ENCODE assay signal across 1 cellular context in genomic region chr15:43518073-43518761, GRCh38.
TF ChIP-seq lines count a peak whose summit lies in the region.

No MANE protein-coding gene starts in this region.

TF ChIP-seq in K562, 482 proteins besides CTCF, POLR2A, EP300 and RAD21 (continued from another document and continues in another):
- peak; percentile 29; the same call in 1 of the 2 replicates for TF ChIP-seq NFE2L1 (tag; IDR thresholded peaks at IDR 0.05; ENCODE audit: borderline replicate concordance, low read depth)
- TF ChIP-seq JUND (IDR thresholded peaks at IDR 0.05; ENCODE audit: borderline replicate concordance, low read depth, low read length), result peak; percentile 26; the same call in 1 of the 2 replicates
- TF ChIP-seq JUND (tag; IDR thresholded peaks at IDR 0.05; ENCODE audit: borderline replicate concordance, low read depth, low read length), result no peak
- TF ChIP-seq NCOA6 (IDR thresholded peaks at IDR 0.05), result no peak
- TF ChIP-seq VEZF1 (CRISPR knock-in tag; IDR thresholded peaks at IDR 0.05), result peak; percentile 83
- 0 out of 4 replicates have a peak, but pooled peaks of 1 of the 2 experiments have one; percentile 7 for TF ChIP-seq HDAC1 (IDR thresholded peaks at IDR 0.05)
- 0 out of 4 replicates have a peak, but pooled peaks of 1 of the 2 experiments have one; percentile 29 for TF ChIP-seq KDM1A (IDR thresholded peaks at IDR 0.05)
- no peak for TF ChIP-seq ZBED1 (IDR thresholded peaks at IDR 0.05)
- peak; percentile 51 for TF ChIP-seq RBFOX2 (IDR thresholded peaks at IDR 0.05; ENCODE audit: low read depth, low read length)
- TF ChIP-seq, protein P1, sequence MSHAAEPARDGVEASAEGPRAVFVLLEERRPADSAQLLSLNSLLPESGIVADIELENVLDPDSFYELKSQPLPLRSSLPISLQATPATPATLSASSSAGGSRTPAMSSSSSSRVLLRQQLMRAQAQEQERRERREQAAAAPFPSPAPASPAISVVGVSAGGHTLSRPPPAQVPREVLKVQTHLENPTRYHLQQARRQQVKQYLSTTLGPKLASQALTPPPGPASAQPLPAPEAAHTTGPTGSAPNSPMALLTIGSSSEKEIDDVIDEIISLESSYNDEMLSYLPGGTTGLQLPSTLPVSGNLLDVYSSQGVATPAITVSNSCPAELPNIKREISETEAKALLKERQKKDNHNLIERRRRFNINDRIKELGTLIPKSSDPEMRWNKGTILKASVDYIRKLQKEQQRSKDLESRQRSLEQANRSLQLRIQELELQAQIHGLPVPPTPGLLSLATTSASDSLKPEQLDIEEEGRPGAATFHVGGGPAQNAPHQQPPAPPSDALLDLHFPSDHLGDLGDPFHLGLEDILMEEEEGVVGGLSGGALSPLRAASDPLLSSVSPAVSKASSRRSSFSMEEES (CRISPR knock-in tag; IDR thresholded peaks at IDR 0.05), result no peak
- TF ChIP-seq TRIM28 (IDR thresholded peaks at IDR 0.05), result 0 out of 2 replicates have a peak, but pooled peaks have one; percentile 21
- TF ChIP-seq ZNF740 (CRISPR knock-in tag; IDR thresholded peaks at IDR 0.05), result peak; percentile 95
- TF ChIP-seq ZNF740 (tag; IDR thresholded peaks at IDR 0.05), result peak in 1 of 2 experiments; percentile 89; a peak in 2 of 4 replicates
- TF ChIP-seq MAZ (CRISPR knock-in tag; conservative IDR thresholded peaks at IDR 0.05 in 1 of 2, IDR thresholded peaks at IDR 0.05 in 1 of 2), result peak; percentile 78; a peak in 3 of 4 replicates
- no peak for TF ChIP-seq GTF2A2 (tag; IDR thresholded peaks at IDR 0.05)
- TF ChIP-seq ATF3 (IDR thresholded peaks at IDR 0.05), result peak; percentile 18; the same call in 1 of the 2 replicates
- no peak for TF ChIP-seq ATF3 (CRISPR knock-in tag; conservative IDR thresholded peaks at IDR 0.05)
- TF ChIP-seq, protein P2, sequence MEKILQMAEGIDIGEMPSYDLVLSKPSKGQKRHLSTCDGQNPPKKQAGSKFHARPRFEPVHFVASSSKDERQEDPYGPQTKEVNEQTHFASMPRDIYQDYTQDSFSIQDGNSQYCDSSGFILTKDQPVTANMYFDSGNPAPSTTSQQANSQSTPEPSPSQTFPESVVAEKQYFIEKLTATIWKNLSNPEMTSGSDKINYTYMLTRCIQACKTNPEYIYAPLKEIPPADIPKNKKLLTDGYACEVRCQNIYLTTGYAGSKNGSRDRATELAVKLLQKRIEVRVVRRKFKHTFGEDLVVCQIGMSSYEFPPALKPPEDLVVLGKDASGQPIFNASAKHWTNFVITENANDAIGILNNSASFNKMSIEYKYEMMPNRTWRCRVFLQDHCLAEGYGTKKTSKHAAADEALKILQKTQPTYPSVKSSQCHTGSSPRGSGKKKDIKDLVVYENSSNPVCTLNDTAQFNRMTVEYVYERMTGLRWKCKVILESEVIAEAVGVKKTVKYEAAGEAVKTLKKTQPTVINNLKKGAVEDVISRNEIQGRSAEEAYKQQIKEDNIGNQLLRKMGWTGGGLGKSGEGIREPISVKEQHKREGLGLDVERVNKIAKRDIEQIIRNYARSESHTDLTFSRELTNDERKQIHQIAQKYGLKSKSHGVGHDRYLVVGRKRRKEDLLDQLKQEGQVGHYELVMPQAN (IDR thresholded peaks at IDR 0.05; ENCODE audit: borderline replicate concordance), result no peak
- peak; percentile 44 for TF ChIP-seq CBFA2T3 (IDR thresholded peaks at IDR 0.05)
- peak; percentile 75 for TF ChIP-seq ZBTB7A (IDR thresholded peaks at IDR 0.05; ENCODE audit: borderline replicate concordance, control insufficient read depth, low read depth, low read length)
- no peak for TF ChIP-seq TBP (optimal IDR thresholded peaks at IDR 0.05; ENCODE audit: low read depth, low read length)
- TF ChIP-seq POLR2G (IDR thresholded peaks at IDR 0.05; ENCODE audit: low read depth, low read length), result peak; percentile 52
- peak; percentile 76 for TF ChIP-seq SAP30 (IDR thresholded peaks at IDR 0.05; ENCODE audit: borderline replicate concordance, insufficient read depth, low read depth, low read length, poor library complexity, severe bottlenecking)
- TF ChIP-seq CHD2 (IDR thresholded peaks at IDR 0.05; ENCODE audit: low read depth, low read length), result peak; percentile 27; the same call in 1 of the 2 replicates
- peak; percentile 70 to 75 for TF ChIP-seq NRF1 (conservative IDR thresholded peaks at IDR 0.05 in 1 of 2, IDR thresholded peaks at IDR 0.05 in 1 of 2)
- peak; percentile 66 for TF ChIP-seq DPF2 (IDR thresholded peaks at IDR 0.05)
- peak; percentile 54; the same call in 1 of the 2 replicates for TF ChIP-seq MTA3 (IDR thresholded peaks at IDR 0.05; ENCODE audit: borderline replicate concordance)
- TF ChIP-seq, protein P3, sequence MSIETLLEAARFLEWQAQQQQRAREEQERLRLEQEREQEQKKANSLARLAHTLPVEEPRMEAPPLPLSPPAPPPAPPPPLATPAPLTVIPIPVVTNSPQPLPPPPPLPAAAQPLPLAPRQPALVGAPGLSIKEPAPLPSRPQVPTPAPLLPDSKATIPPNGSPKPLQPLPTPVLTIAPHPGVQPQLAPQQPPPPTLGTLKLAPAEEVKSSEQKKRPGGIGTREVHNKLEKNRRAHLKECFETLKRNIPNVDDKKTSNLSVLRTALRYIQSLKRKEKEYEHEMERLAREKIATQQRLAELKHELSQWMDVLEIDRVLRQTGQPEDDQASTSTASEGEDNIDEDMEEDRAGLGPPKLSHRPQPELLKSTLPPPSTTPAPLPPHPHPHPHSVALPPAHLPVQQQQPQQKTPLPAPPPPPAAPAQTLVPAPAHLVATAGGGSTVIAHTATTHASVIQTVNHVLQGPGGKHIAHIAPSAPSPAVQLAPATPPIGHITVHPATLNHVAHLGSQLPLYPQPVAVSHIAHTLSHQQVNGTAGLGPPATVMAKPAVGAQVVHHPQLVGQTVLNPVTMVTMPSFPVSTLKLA (conservative IDR thresholded peaks at IDR 0.05), result peak in 1 of 2 experiments; percentile 58; a peak in 2 of 4 replicates
- TF ChIP-seq YY1 (IDR thresholded peaks at IDR 0.05; ENCODE audit: borderline replicate concordance in 1 of 3, control insufficient read depth in 1 of 3, extremely low read depth in 1 of 3, insufficient read depth in 3 of 3, insufficient read length in 1 of 3, insufficient replicate concordance in 2 of 3, low read depth in 1 of 3, low read length in 2 of 3), result peak in 1 of 3 experiments; percentile 14
- no peak for TF ChIP-seq ZNF324 (CRISPR knock-in tag; IDR thresholded peaks at IDR 0.05)
- peak; percentile 95 for TF ChIP-seq NFE2 (IDR thresholded peaks at IDR 0.05; ENCODE audit: low read depth)
- TF ChIP-seq, protein P4, sequence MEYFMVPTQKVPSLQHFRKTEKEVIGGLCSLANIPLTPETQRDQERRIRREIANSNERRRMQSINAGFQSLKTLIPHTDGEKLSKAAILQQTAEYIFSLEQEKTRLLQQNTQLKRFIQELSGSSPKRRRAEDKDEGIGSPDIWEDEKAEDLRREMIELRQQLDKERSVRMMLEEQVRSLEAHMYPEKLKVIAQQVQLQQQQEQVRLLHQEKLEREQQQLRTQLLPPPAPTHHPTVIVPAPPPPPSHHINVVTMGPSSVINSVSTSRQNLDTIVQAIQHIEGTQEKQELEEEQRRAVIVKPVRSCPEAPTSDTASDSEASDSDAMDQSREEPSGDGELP (CRISPR knock-in tag; IDR thresholded peaks at IDR 0.05; ENCODE audit: borderline replicate concordance), result peak; percentile 46
- TF ChIP-seq CBFA2T2 (conservative IDR thresholded peaks at IDR 0.05), result peak; percentile 25
- TF ChIP-seq BCL6 (CRISPR knock-in tag; IDR thresholded peaks at IDR 0.05), result no peak
- peak; percentile 78 for TF ChIP-seq EGR1 (conservative IDR thresholded peaks at IDR 0.05)
- peak; percentile 33; the same call in 1 of the 2 replicates for TF ChIP-seq FOXP1 (CRISPR knock-in tag; IDR thresholded peaks at IDR 0.05)
- TF ChIP-seq ZFX (CRISPR knock-in tag; IDR thresholded peaks at IDR 0.05), result 0 out of 2 replicates have a peak, but pooled peaks have one; percentile 29
- peak; percentile 22; the same call in 1 of the 2 replicates for TF ChIP-seq SMARCE1 (IDR thresholded peaks at IDR 0.05)
- TF ChIP-seq ATF7 (IDR thresholded peaks at IDR 0.05), result peak; percentile 31; the same call in 1 of the 2 replicates
- peak; percentile 91 for TF ChIP-seq C11orf30 (IDR thresholded peaks at IDR 0.05; ENCODE audit: low read depth)
- no peak for TF ChIP-seq PBX2 (CRISPR knock-in tag; IDR thresholded peaks at IDR 0.05; ENCODE audit: low read depth)
- no peak for TF ChIP-seq PBX2 (tag; conservative IDR thresholded peaks at IDR 0.05; ENCODE audit: low read depth)
- peak; percentile 27 for TF ChIP-seq NEUROD1 (IDR thresholded peaks at IDR 0.05; ENCODE audit: borderline replicate concordance, low read depth, low read length, partially characterized antibody)
- TF ChIP-seq SIN3A (IDR thresholded peaks at IDR 0.05; ENCODE audit: borderline replicate concordance in 2 of 2, control insufficient read depth in 1 of 2, low read depth in 2 of 2, low read length in 2 of 2), result peak in 1 of 2 experiments; percentile 2; a peak in 1 of 4 replicates
- no peak for TF ChIP-seq ZBTB8A (IDR thresholded peaks at IDR 0.05; ENCODE audit: partially characterized antibody)
- TF ChIP-seq, protein P5, sequence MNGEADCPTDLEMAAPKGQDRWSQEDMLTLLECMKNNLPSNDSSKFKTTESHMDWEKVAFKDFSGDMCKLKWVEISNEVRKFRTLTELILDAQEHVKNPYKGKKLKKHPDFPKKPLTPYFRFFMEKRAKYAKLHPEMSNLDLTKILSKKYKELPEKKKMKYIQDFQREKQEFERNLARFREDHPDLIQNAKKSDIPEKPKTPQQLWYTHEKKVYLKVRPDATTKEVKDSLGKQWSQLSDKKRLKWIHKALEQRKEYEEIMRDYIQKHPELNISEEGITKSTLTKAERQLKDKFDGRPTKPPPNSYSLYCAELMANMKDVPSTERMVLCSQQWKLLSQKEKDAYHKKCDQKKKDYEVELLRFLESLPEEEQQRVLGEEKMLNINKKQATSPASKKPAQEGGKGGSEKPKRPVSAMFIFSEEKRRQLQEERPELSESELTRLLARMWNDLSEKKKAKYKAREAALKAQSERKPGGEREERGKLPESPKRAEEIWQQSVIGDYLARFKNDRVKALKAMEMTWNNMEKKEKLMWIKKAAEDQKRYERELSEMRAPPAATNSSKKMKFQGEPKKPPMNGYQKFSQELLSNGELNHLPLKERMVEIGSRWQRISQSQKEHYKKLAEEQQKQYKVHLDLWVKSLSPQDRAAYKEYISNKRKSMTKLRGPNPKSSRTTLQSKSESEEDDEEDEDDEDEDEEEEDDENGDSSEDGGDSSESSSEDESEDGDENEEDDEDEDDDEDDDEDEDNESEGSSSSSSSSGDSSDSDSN (IDR thresholded peaks at IDR 0.05; ENCODE audit: borderline replicate concordance in 1 of 2, low read depth in 2 of 2, low read length in 2 of 2), result 0 out of 4 replicates have a peak, but pooled peaks of 1 of the 2 experiments have one; percentile 36
- TF ChIP-seq ZNF316 (IDR thresholded peaks at IDR 0.05), result peak; percentile 90
- TF ChIP-seq ETS1 (conservative IDR thresholded peaks at IDR 0.05; ENCODE audit: control insufficient read depth, low read depth, low read length), result 0 out of 2 replicates have a peak, but pooled peaks have one; percentile 9
- 0 out of 4 replicates have a peak, but pooled peaks of 1 of the 2 experiments have one; percentile 19 for TF ChIP-seq TRIM24 (IDR thresholded peaks at IDR 0.05)
- peak; percentile 50 for TF ChIP-seq ARID1B (IDR thresholded peaks at IDR 0.05)
- TF ChIP-seq MAFK (IDR thresholded peaks at IDR 0.05; ENCODE audit: low read length), result peak; percentile 59
